22 cellular contexts compared by ENCODE assay signal in genomic region chr6:52365871-52366540, GRCh38. TPM values are rescaled to one million over a fixed set of nuclear protein-coding genes. Genes with fewer than 3 reads are reported as not detected.
DNase-seq lines count a peak whose midpoint lies in the region; ATAC-seq and TF ChIP-seq lines count a peak whose summit lies in the region.
"Had no signal": no experiment of that assay in that cellular context is flagged by ENCODE, and none has a peak within 500 bp of the region (broad histone marks: within the 10 kb centered on the region; RNA-seq: fewer than 3 reads in every experiment).

No MANE protein-coding gene starts in this region.

- DNase-seq in NCI-H69 (lab: John Stamatoyannopoulos, UW) (peak; percentile 19), choroid plexus epithelial cell (ENCODE audit: low read depth) (peak; percentile 51), inferior parietal cortex (ENCODE audit: extremely low spot score) (peak; percentile 67), superior temporal gyrus (ENCODE audit: extremely low spot score) (peak; percentile 84), posterior vena cava (ENCODE audit: low spot score) (no peak)
- DNase-seq in central memory CD4-positive, alpha-beta T cell, result no peak
- DNase-seq: activated CD4-positive, alpha-beta T cell treated with anti-CD3 and anti-CD28 coated beads for 4 hours; activated naive CD4-positive, alpha-beta T cell treated with anti-CD3 and anti-CD28 coated beads for 36 hours; activated T-cell treated with anti-CD3 and anti-CD28 coated beads, Interleukin-2, amount 50 U/mL, for 72 hours; heart left ventricle; Kasumi-1; left ventricle myocardium inferior; NCI-H1092; NCI-H2029; NCI-H2227 treated with DMSO at 0.1 percent for 48 hours; nephron progenitor cell; PC-3; posterior cingulate gyrus; SHP77; T-helper 1 cell; uterus had no signal

- no peak overlapping the region for H3K4me3 ChIP-seq in choroid plexus epithelial cell (ENCODE audit: low read depth, low read length)
- H3K4me3 ChIP-seq: heart left ventricle, left ventricle myocardium inferior, uterus had no signal

- intact Hi-C loops in posterior vena cava (cut with DNase I), result no loop called here

- TF ChIP-seq CTCF in choroid plexus epithelial cell (conservative IDR thresholded peaks at IDR 0.05; ENCODE audit: low read depth, low read length), result no peak

- ATAC-seq in HG02870 (IDR thresholded peaks at IDR 0.05; ENCODE audit: unreplicated experiment), result no peak
- ATAC-seq: activated T-cell treated with anti-CD3 and anti-CD28 coated beads, Interleukin-2, amount 50 U/mL, for 72 hours; heart left ventricle; PC-3 had no signal

RNA-seq across cellular contexts. Expression of gene PAQR8, which starts 4.1 kb away (rescaled TPM):
- total RNA-seq in posterior vena cava, result 1 to 10 TPM; 3.9 TPM

RNA-seq across cellular contexts. Expression of gene EFHC1, which starts 54.1 kb away (rescaled TPM):
- total RNA-seq in posterior vena cava, result 10 to 100 TPM; 12.0 to 13.5 TPM

Comparison
In these comparisons a context has a peak if more than half of its experiments do, and no peak if none do; other contexts are left out.
1. DNase-seq: peak in NCI-H69 (single experiment), choroid plexus epithelial cell (single experiment), inferior parietal cortex (single experiment) and superior temporal gyrus (single experiment); none in central memory CD4-positive, alpha-beta T cell (single experiment) and posterior vena cava (single experiment).